Comparison of ENCODE assay signal across 21 cellular contexts in genomic region chr22:39468487-39469325, GRCh38. TPM values are rescaled to one million over a fixed set of nuclear protein-coding genes. Genes with fewer than 3 reads are reported as not detected.
DNase-seq lines count a peak whose midpoint lies in the region; ATAC-seq and TF ChIP-seq lines count a peak whose summit lies in the region.
"Had no signal": no experiment of that assay in that cellular context is flagged by ENCODE, and none has a peak within 500 bp of the region (broad histone marks: within the 10 kb centered on the region; RNA-seq: fewer than 3 reads in every experiment).

No MANE protein-coding gene starts in this region.

- H3K4me3 Mint-ChIP-seq in dendritic cell treated with granulocyte-macrophage colony-stimulating factor and Interleukin-4, amounts not matched to agents 40 ng/mL and 50 ng/mL, for 4 days = no peak overlapping the region
- no peak overlapping the region for H3K4me3 Mint-ChIP-seq in naive thymus-derived CD4-positive, alpha-beta T cell
- peak overlapping the region; percentile 41 for H3K4me3 Mint-ChIP-seq in type B pancreatic cell

- H3K4me1 Mint-ChIP-seq in dendritic cell treated with granulocyte-macrophage colony-stimulating factor and Interleukin-4, amounts not matched to agents 40 ng/mL and 50 ng/mL, for 4 days (ENCODE audit: low read depth) = peaks cover 90% of the 10 kb centered on the region
- peaks cover 8 to 36% (median 19%) of the 10 kb centered on the region in 7 donors for H3K4me1 Mint-ChIP-seq in naive thymus-derived CD4-positive, alpha-beta T cell
- peaks cover 50% of the 10 kb centered on the region for H3K4me1 Mint-ChIP-seq in type B pancreatic cell (ENCODE audit: unreplicated experiment)

- H3K27ac ChIP-seq in left ventricle myocardium inferior (replicated peaks) = peak overlapping the region; percentile 89
- H3K27ac ChIP-seq in heart right ventricle = peak overlapping the region in 2 of 10 donors; percentile 8 to 10
- no peak overlapping the region for H3K27ac ChIP-seq in naive thymus-derived CD4-positive, alpha-beta T cell (ENCODE audit: low read depth, low read length)
- no peak overlapping the region for H3K27ac ChIP-seq in psoas muscle
- H3K27ac ChIP-seq: ovary, vagina had no signal

- TF ChIP-seq CTCF in left ventricle myocardium inferior (IDR thresholded peaks at IDR 0.05; ENCODE audit: borderline replicate concordance) (no peak), heart right ventricle (IDR thresholded peaks at IDR 0.05) (no peak), type B pancreatic cell (conservative IDR thresholded peaks at IDR 0.05) (no peak), lower leg skin (IDR thresholded peaks at IDR 0.05) (no peak), psoas muscle (IDR thresholded peaks at IDR 0.05) (no peak)

- no peak overlapping the region for H3K4me3 ChIP-seq in left ventricle myocardium inferior
- H3K4me3 ChIP-seq in heart right ventricle = no peak overlapping the region
- H3K4me3 ChIP-seq in naive thymus-derived CD4-positive, alpha-beta T cell (ENCODE audit: low read length) = no peak overlapping the region
- H3K4me3 ChIP-seq in lower leg skin (ENCODE audit: low read depth, poor library complexity, severe bottlenecking) = no peak overlapping the region
- H3K4me3 ChIP-seq in psoas muscle = no peak overlapping the region
- H3K4me3 ChIP-seq: adrenal gland, ovary, stomach, vagina had no signal

- no peak for TF ChIP-seq POLR2A in lower leg skin (IDR thresholded peaks at IDR 0.05)

- no peak for ATAC-seq in heart right ventricle
- ATAC-seq in naive thymus-derived CD4-positive, alpha-beta T cell = peak; percentile 31
- ATAC-seq in psoas muscle = no peak
- ATAC-seq: esophagus mucosa had no signal

- H3K27me3 Mint-ChIP-seq in dendritic cell treated with granulocyte-macrophage colony-stimulating factor and Interleukin-4, amounts not matched to agents 40 ng/mL and 50 ng/mL, for 4 days = peaks cover 19% of the 10 kb centered on the region
- H3K27me3 Mint-ChIP-seq in naive thymus-derived CD4-positive, alpha-beta T cell = peaks cover 0 to 2% (median 0%) of the 10 kb centered on the region in 5 donors
- H3K27me3 Mint-ChIP-seq in type B pancreatic cell = no peaks in the 10 kb centered on the region

- H3K27ac Mint-ChIP-seq in dendritic cell treated with granulocyte-macrophage colony-stimulating factor and Interleukin-4, amounts not matched to agents 40 ng/mL and 50 ng/mL, for 4 days = peak overlapping the region; percentile 73
- peak overlapping the region in 3 of 9 donors; percentile 10 to 78 (median 21) for H3K27ac Mint-ChIP-seq in naive thymus-derived CD4-positive, alpha-beta T cell
- H3K27ac Mint-ChIP-seq in type B pancreatic cell = peak overlapping the region; percentile 82
- H3K27ac Mint-ChIP-seq: activated T-helper 2 cell treated with anti-CD3 and anti-CD28 coated beads, Interferon-gamma antibody, Interleukin-2, Interleukin-4, amounts not matched to agents 10 μg/mL and 5 μg/mL and 100 μg/mL, durations not matched to agents 14 hours and 24 hours and 36 hours had no signal

- DNase-seq in left ventricle myocardium inferior (no peak), heart right ventricle (no peak), type B pancreatic cell (ENCODE audit: extremely low spot score, unreplicated experiment) (no peak), NCI-H446 (lab: John Stamatoyannopoulos, UW) (no peak), lower leg skin (ENCODE audit: low spot score in 2 of 2) (no peak), psoas muscle (no peak)
- DNase-seq in naive thymus-derived CD4-positive, alpha-beta T cell = no peak
- DNase-seq: activated CD4-positive, CD25-positive, alpha-beta regulatory T cell treated with anti-CD3 and anti-CD28 coated beads, Interleukin-2, amount 50 U/mL, for 72 hours; adrenal gland; DMS 273 treated with DMSO at 0.1 percent for 48 hours; GDM1; NCI-H146; ovary; stimulated activated CD4-positive, alpha-beta T cell treated with anti-CD3 and anti-CD28 coated beads, Interleukin-1b, Interleukin-23, amount 100 ng/mL, for 48 hours; stomach; T-helper 9 cell had no signal

- H3K36me3 ChIP-seq in left ventricle myocardium inferior (no peaks in the 10 kb centered on the region), heart right ventricle (no peaks in the 10 kb centered on the region), psoas muscle (ENCODE audit: insufficient read depth in 1 of 2, low read depth in 1 of 2) (no peaks in the 10 kb centered on the region)
- no peaks in the 10 kb centered on the region for H3K36me3 ChIP-seq in naive thymus-derived CD4-positive, alpha-beta T cell (ENCODE audit: control insufficient read depth in 2 of 3, insufficient read depth in 3 of 3, low read length in 3 of 3)
- H3K36me3 ChIP-seq: adrenal gland, ovary, stomach, vagina had no signal

- H3K4me1 ChIP-seq in left ventricle myocardium inferior (peaks cover 95% of the 10 kb centered on the region), heart right ventricle (peaks cover 24 to 94% (median 58%) of the 10 kb centered on the region in 9 donors), psoas muscle (peaks cover 8% of the 10 kb centered on the region)
- peaks cover 9 to 15% of the 10 kb centered on the region in 2 donors for H3K4me1 ChIP-seq in naive thymus-derived CD4-positive, alpha-beta T cell (ENCODE audit: control insufficient read depth in 2 of 2, insufficient read depth in 2 of 2, low read length in 2 of 2)

- peaks cover 11% of the 10 kb centered on the region for H3K27me3 ChIP-seq in left ventricle myocardium inferior (ENCODE audit: low read depth)
- peaks cover 0 to 3% (median 0%) of the 10 kb centered on the region in 7 donors for H3K27me3 ChIP-seq in heart right ventricle
- H3K27me3 ChIP-seq in naive thymus-derived CD4-positive, alpha-beta T cell (ENCODE audit: control insufficient read depth in 2 of 2, insufficient read depth in 2 of 2, low read length in 2 of 2) = no peaks in the 10 kb centered on the region
- H3K27me3 ChIP-seq in psoas muscle (ENCODE audit: insufficient read depth in 3 of 3, low read length in 2 of 3) = no peaks in the 10 kb centered on the region
- H3K27me3 ChIP-seq: adrenal gland, ovary, vagina had no signal

- CTCF ChIA-PET in naive thymus-derived CD4-positive, alpha-beta T cell (lab: Charles Lee) = no interaction called here

- no peaks in the 10 kb centered on the region for H3K9me3 Mint-ChIP-seq in dendritic cell treated with granulocyte-macrophage colony-stimulating factor and Interleukin-4, amounts not matched to agents 40 ng/mL and 50 ng/mL, for 4 days
- no peaks in the 10 kb centered on the region for H3K9me3 Mint-ChIP-seq in naive thymus-derived CD4-positive, alpha-beta T cell
- H3K9me3 Mint-ChIP-seq in type B pancreatic cell = no peaks in the 10 kb centered on the region
- H3K9me3 Mint-ChIP-seq: activated T-helper 2 cell treated with anti-CD3 and anti-CD28 coated beads, Interferon-gamma antibody, Interleukin-2, Interleukin-4, amounts not matched to agents 10 μg/mL and 5 μg/mL and 100 μg/mL, durations not matched to agents 14 hours and 24 hours and 36 hours had no signal

- intact Hi-C loops in left ventricle myocardium inferior (cut with micrococcal nuclease) = no loop called here
- intact Hi-C loops in heart right ventricle (cut with DNase I) = no loop called here
- intact Hi-C loops in dendritic cell treated with granulocyte-macrophage colony-stimulating factor and Interleukin-4, amounts not matched to agents 40 ng/mL and 50 ng/mL, for 4 days (cut with micrococcal nuclease) = no loop called here
- intact Hi-C loops in naive thymus-derived CD4-positive, alpha-beta T cell (cut with micrococcal nuclease) = no loop called here
- intact Hi-C loops in lower leg skin (cut with DNase I; ENCODE audit: low total_unique reads) = no loop called here
- intact Hi-C loops in psoas muscle (cut with DNase I) = no loop called here

- WGBS in heart right ventricle, 2 donors = 83 to 87% methylated on average over 18 of the region's 18 CpGs
- 79 to 80% methylated on average over 18 of the region's 18 CpGs for WGBS in lower leg skin, 2 donors
- 85% methylated on average over 17 to 18 of the region's 18 CpGs for whole genome bisulfite sequencing in psoas muscle, 3 donors

- no peaks in the 10 kb centered on the region for H3K36me3 Mint-ChIP-seq in dendritic cell treated with granulocyte-macrophage colony-stimulating factor and Interleukin-4, amounts not matched to agents 40 ng/mL and 50 ng/mL, for 4 days (ENCODE audit: low read depth)
- no peaks in the 10 kb centered on the region for H3K36me3 Mint-ChIP-seq in naive thymus-derived CD4-positive, alpha-beta T cell
- H3K36me3 Mint-ChIP-seq in type B pancreatic cell = no peaks in the 10 kb centered on the region

- POLR2A ChIA-PET in naive thymus-derived CD4-positive, alpha-beta T cell (lab: Charles Lee) = no interaction called here

- H3K9me3 ChIP-seq in left ventricle myocardium inferior (replicated peaks) (no peaks in the 10 kb centered on the region), heart right ventricle (no peaks in the 10 kb centered on the region), psoas muscle (no peaks in the 10 kb centered on the region)
- H3K9me3 ChIP-seq in naive thymus-derived CD4-positive, alpha-beta T cell (ENCODE audit: control insufficient read depth in 2 of 3, low read length in 3 of 3) = no peaks in the 10 kb centered on the region
- H3K9me3 ChIP-seq: adrenal gland, ovary, stomach, vagina had no signal

RNA-seq across cellular contexts. Expression of gene MGAT3, which starts 11.9 kb away (rescaled TPM):
- 3.2 TPM for total RNA-seq in left ventricle myocardium inferior
- total RNA-seq in heart right ventricle = 10 to 100 TPM in 1 of 10 donors, 1 to 10 TPM in 9; 1.8 to 14.0 (median 4.3) TPM
- polyA plus RNA-seq in heart right ventricle = 1 to 10 TPM; 1.8 to 2.9 TPM
- total RNA-seq in naive thymus-derived CD4-positive, alpha-beta T cell = 1 to 10 TPM in 3 of 5 experiments, under 1 TPM in 2; 0.57 to 3.2 (median 1.0) TPM
- polyA plus RNA-seq in naive thymus-derived CD4-positive, alpha-beta T cell = not detected
- total RNA-seq in type B pancreatic cell (ENCODE audit: low replicate concordance) = 47.0 and 115 TPM in 2 replicates
- total RNA-seq in lower leg skin = 1 to 10 TPM; 1.2 to 5.5 (median 3.2) TPM
- total RNA-seq in psoas muscle = 1 to 10 TPM; 1.4 to 2.2 (median 1.8) TPM
- under 1 TPM; 0.53 to 0.65 (median 0.56) TPM for polyA plus RNA-seq in psoas muscle
- total RNA-seq: MCF 10A had no signal

RNA-seq across cellular contexts. Expression of gene MIEF1, which starts 33.4 kb away (rescaled TPM):
- total RNA-seq in left ventricle myocardium inferior (15.5 TPM), heart right ventricle (10 to 100 TPM; 12.8 to 35.8 (median 17.5) TPM), type B pancreatic cell (ENCODE audit: low replicate concordance) (35.0 and 35.5 TPM in 2 replicates), lower leg skin (10 to 100 TPM; 12.8 to 27.1 (median 20.2) TPM), psoas muscle (10 to 100 TPM in 2 of 4 donors, 1 to 10 TPM in 2; 8.6 to 18.7 (median 13.3) TPM)
- polyA plus RNA-seq in heart right ventricle (1 to 10 TPM; 7.0 to 9.1 TPM), psoas muscle (10 to 100 TPM in 2 of 3 donors, 1 to 10 TPM in 1; 7.4 to 20.9 (median 14.0) TPM)
- total RNA-seq in naive thymus-derived CD4-positive, alpha-beta T cell = 10 to 100 TPM; 17.5 to 42.3 (median 37.3) TPM
- polyA plus RNA-seq in naive thymus-derived CD4-positive, alpha-beta T cell = 10 to 100 TPM; 27.8 to 33.2 TPM

RNA-seq across cellular contexts. Expression of gene ATF4, which starts 51.7 kb away (rescaled TPM):
- total RNA-seq in left ventricle myocardium inferior (193 TPM), heart right ventricle (100 to 1,000 TPM in 9 of 10 donors, 10 to 100 TPM in 1; 95.2 to 319 (median 133) TPM), type B pancreatic cell (ENCODE audit: low replicate concordance) (315 and 398 TPM in 2 replicates), lower leg skin (100 to 1,000 TPM; 214 to 336 (median 309) TPM), psoas muscle (100 to 1,000 TPM; 246 to 839 (median 408) TPM)
- polyA plus RNA-seq in heart right ventricle (100 to 1,000 TPM; 439 to 637 TPM), psoas muscle (1,000 to 10,000 TPM; 1,006 to 1,369 (median 1,295) TPM)
- 100 to 1,000 TPM; 235 to 293 (median 244) TPM for total RNA-seq in naive thymus-derived CD4-positive, alpha-beta T cell
- polyA plus RNA-seq in naive thymus-derived CD4-positive, alpha-beta T cell = 100 to 1,000 TPM in 1 of 2 donors, 10 to 100 TPM in 1; 68.9 to 118 TPM
